Comparison of ENCODE assay signal across 8 cellular contexts in the genomic region with DNA sequence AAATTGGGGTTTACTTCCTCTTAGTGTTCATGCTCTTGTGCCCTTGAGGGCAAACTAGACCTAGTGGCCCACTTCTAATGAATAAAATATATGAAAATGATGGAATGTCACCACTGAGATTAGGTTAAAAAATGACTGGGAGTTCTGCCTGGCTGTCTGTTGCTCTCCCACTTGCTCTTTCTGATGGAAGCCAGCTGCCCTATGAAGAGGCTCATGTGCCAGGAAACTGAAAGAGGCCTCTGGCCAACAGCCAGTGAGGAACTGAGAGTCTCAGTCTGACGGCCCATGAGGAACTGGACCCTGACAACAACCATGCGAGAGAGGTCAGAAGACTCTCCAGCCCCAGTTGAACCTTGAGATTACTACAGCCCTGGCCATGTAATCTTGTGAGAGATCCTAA.
DNase-seq lines count a peak whose midpoint lies in the region; ATAC-seq and TF ChIP-seq lines count a peak whose summit lies in the region.

No MANE protein-coding gene starts in this region.

- 15 to 24% methylated on average over 2 of the region's 2 CpGs for WGBS in lung, 2 donors

- H3K9ac ChIP-seq in Karpas-422 (ENCODE audit: low read length), result no peak overlapping the region

- H3K27ac ChIP-seq in SJCRH30 (peak overlapping the region; percentile 50), lung (ENCODE audit: low read depth in 1 of 2, low read length in 1 of 2) (no peak overlapping the region), Karpas-422 (ENCODE audit: low read length) (no peak overlapping the region)

- TF ChIP-seq CTCF in lung (IDR thresholded peaks at IDR 0.05; ENCODE audit: control extremely low read depth, extremely low read depth), result no peak

- H3K9me3 ChIP-seq in SJCRH30 (replicated peaks) (no peaks in the 10 kb centered on the region), lung (ENCODE audit: control insufficient read depth in 2 of 2, insufficient read depth in 1 of 2, low read length in 1 of 2) (no peaks in the 10 kb centered on the region), Karpas-422 (ENCODE audit: low read length) (peaks cover 13% of the 10 kb centered on the region)

- H3K36me3 ChIP-seq in SJCRH30 (no peaks in the 10 kb centered on the region), lung (ENCODE audit: control insufficient read depth in 2 of 2, insufficient read depth in 2 of 2, low read length in 2 of 2) (no peaks in the 10 kb centered on the region), H7 (replicated peaks; ENCODE audit: control insufficient read depth, insufficient read depth, low read length) (no peaks in the 10 kb centered on the region), Karpas-422 (ENCODE audit: insufficient read depth, low read length) (no peaks in the 10 kb centered on the region)

- no peak overlapping the region for H3K4me3 ChIP-seq in SJCRH30
- H3K4me3 ChIP-seq in lung, result no peak overlapping the region
- H3K4me3 ChIP-seq in H7 (ENCODE audit: insufficient read depth, low read depth, low read length), result no peak overlapping the region
- no peak overlapping the region for H3K4me3 ChIP-seq in Karpas-422 (ENCODE audit: low read length)

- no peaks in the 10 kb centered on the region for H3K79me2 ChIP-seq in Karpas-422 (ENCODE audit: low read length)

- H3K4me1 ChIP-seq in SJCRH30, result 0 out of 2 replicates have a peak, but pooled peaks cover 3% of the 10 kb centered on the region
- H3K4me1 ChIP-seq in lung (ENCODE audit: control insufficient read depth in 2 of 2, insufficient read depth in 2 of 2, low read length in 2 of 2), result peaks cover 0 to 9% of the 10 kb centered on the region in 2 donors
- no peaks in the 10 kb centered on the region for H3K4me1 ChIP-seq in Karpas-422 (ENCODE audit: low read length)

- ATAC-seq in GM19025 (IDR thresholded peaks at IDR 0.05; ENCODE audit: low read depth, unreplicated experiment), result peak; percentile 100
- peak; percentile 98 for ATAC-seq in HG02938 (IDR thresholded peaks at IDR 0.05; ENCODE audit: unreplicated experiment)
- peak; percentile 86 for ATAC-seq in lung (ENCODE audit: insufficient read depth, low FRiP score)

- H3K9me2 ChIP-seq in Karpas-422 (replicated peaks; ENCODE audit: insufficient read depth, low read length), result no peaks in the 10 kb centered on the region

- no peaks in the 10 kb centered on the region for H3K27me3 ChIP-seq in SJCRH30
- H3K27me3 ChIP-seq in lung (ENCODE audit: control insufficient read depth, insufficient read depth), result no peaks in the 10 kb centered on the region
- no peaks in the 10 kb centered on the region for H3K27me3 ChIP-seq in H7 (ENCODE audit: control insufficient read depth, insufficient read depth, low read length)
- no peaks in the 10 kb centered on the region for H3K27me3 ChIP-seq in Karpas-422 (ENCODE audit: low read length)

- DNase-seq in SJCRH30 (peak; percentile 39 to 62), lung (ENCODE audit: low spot score) (peak; percentile 52), H7 (no peak), GF-D8 (lab: John Stamatoyannopoulos, UW) (no peak), Karpas-422 (no peak)
- DNase-seq in stimulated activated CD4-positive, alpha-beta T cell treated with anti-CD3 and anti-CD28 coated beads, Interleukin-12 subunit alpha, Interleukin-12 subunit beta, amount 100 ng/mL, for 4 hours, result no peak

- no peak overlapping the region for H2AFZ ChIP-seq in Karpas-422 (ENCODE audit: low read length)

- no peaks in the 10 kb centered on the region for H4K20me1 ChIP-seq in Karpas-422 (ENCODE audit: insufficient read depth, low read depth, low read length)

- H3K4me2 ChIP-seq in Karpas-422 (ENCODE audit: low read depth, low read length, poor library complexity, severe bottlenecking), result no peak overlapping the region

Comparison
In these comparisons a context has a peak if more than half of its experiments do, and no peak if none do; other contexts are left out.
1. DNase-seq: peak in SJCRH30 (2 of 2) and lung (single experiment); none in H7 (single experiment), GF-D8 (single experiment), stimulated activated CD4-positive, alpha-beta T cell treated with anti-CD3 and anti-CD28 coated beads, Interleukin-12 subunit alpha, Interleukin-12 subunit beta, amount 100 ng/mL, for 4 hours (single experiment) and Karpas-422 (single experiment).
2. Peak in every context shown above with its lines, with median percentiles within 50 percentile points of each other: ATAC-seq.